In genomic region chr1:107430540-107431228, GRCh38 we compare ENCODE assay signal across 8 cellular contexts.
DNase-seq lines count a peak whose midpoint lies in the region; ATAC-seq, FAIRE-seq and TF ChIP-seq lines count a peak whose summit lies in the region.

No MANE protein-coding gene starts in this region.

- no peaks in the 10 kb centered on the region for H3K36me3 Mint-ChIP-seq in CD14-positive monocyte
- no peaks in the 10 kb centered on the region for H3K36me3 Mint-ChIP-seq in activated CD8-positive, alpha-beta T cell treated with anti-CD3 and anti-CD28 coated beads for 36 hours (ENCODE audit: low read depth)
- H3K36me3 Mint-ChIP-seq in stimulated activated effector memory CD8-positive, alpha-beta T cell treated with anti-CD3 and anti-CD28 coated beads, Interleukin-12 subunit alpha, Interleukin-12 subunit beta, amount 100 ng/mL, for 72 hours, result no peaks in the 10 kb centered on the region

- H3K27me3 Mint-ChIP-seq in CD14-positive monocyte (ENCODE audit: low read depth in 3 of 3), result peaks cover 0 to 8% (median 0%) of the 10 kb centered on the region in 3 donors
- H3K27me3 Mint-ChIP-seq in activated CD8-positive, alpha-beta T cell treated with anti-CD3 and anti-CD28 coated beads for 36 hours, result peaks cover 1% of the 10 kb centered on the region

- ATAC-seq in HG02610 (IDR thresholded peaks at IDR 0.05; ENCODE audit: unreplicated experiment), result peak; percentile 75
- ATAC-seq in activated CD8-positive, alpha-beta T cell treated with anti-CD3 and anti-CD28 coated beads for 36 hours, result peak; percentile 49
- ATAC-seq in stimulated activated effector memory CD8-positive, alpha-beta T cell treated with anti-CD3 and anti-CD28 coated beads, Interleukin-12 subunit alpha, Interleukin-12 subunit beta, amount 100 ng/mL, for 72 hours, result peak; percentile 31

- POLR2A ChIA-PET in activated CD8-positive, alpha-beta T cell treated with anti-CD3 and anti-CD28 coated beads for 36 hours (lab: Charles Lee), result no interaction called here

- TF ChIP-seq CTCF in CD14-positive monocyte (IDR thresholded peaks at IDR 0.05), result peak; percentile 79
- peak; percentile 73 for TF ChIP-seq CTCF in activated CD8-positive, alpha-beta T cell treated with anti-CD3 and anti-CD28 coated beads for 36 hours (IDR thresholded peaks at IDR 0.05)

- FAIRE-seq in GM12891 (lab: Jason Lieb, UNC), result peak; percentile 83

- DNase-seq in CD14-positive monocyte (ENCODE audit: low spot score) (no peak), GM12891 (ENCODE audit: insufficient read length, low spot score) (no peak), MV-4-11 (lab: John Stamatoyannopoulos, UW) (peak; percentile 40), iPS DF 4.7 (ENCODE audit: extremely low read depth, low spot score) (peak; percentile 22), dedifferentiated amniotic fluid mesenchymal stem cell (ENCODE audit: extremely low spot score) (no peak)
- peak; percentile 49 for DNase-seq in activated CD8-positive, alpha-beta T cell treated with anti-CD3 and anti-CD28 coated beads for 36 hours
- peak in 1 of 2 donors; percentile 52 for DNase-seq in stimulated activated effector memory CD8-positive, alpha-beta T cell treated with anti-CD3 and anti-CD28 coated beads, Interleukin-12 subunit alpha, Interleukin-12 subunit beta, amount 100 ng/mL, for 72 hours (ENCODE audit: low spot score in 2 of 2)

- H3K9me3 Mint-ChIP-seq in CD14-positive monocyte, result no peaks in the 10 kb centered on the region
- H3K9me3 Mint-ChIP-seq in activated CD8-positive, alpha-beta T cell treated with anti-CD3 and anti-CD28 coated beads for 36 hours, result no peaks in the 10 kb centered on the region
- H3K9me3 Mint-ChIP-seq in stimulated activated effector memory CD8-positive, alpha-beta T cell treated with anti-CD3 and anti-CD28 coated beads, Interleukin-12 subunit alpha, Interleukin-12 subunit beta, amount 100 ng/mL, for 72 hours, result no peaks in the 10 kb centered on the region

- CTCF ChIA-PET in activated CD8-positive, alpha-beta T cell treated with anti-CD3 and anti-CD28 coated beads for 36 hours (lab: Charles Lee), result interaction anchor here (0.7 to 4.7 kb wide), 8 partner anchors 14 to 320 kb away, joined by 3 to 54 read pairs (median 3); no protein-coding TSS in a partner anchor

- intact Hi-C loops in CD14-positive monocyte (cut with micrococcal nuclease), result no loop called here
- intact Hi-C loops in activated CD8-positive, alpha-beta T cell treated with anti-CD3 and anti-CD28 coated beads for 36 hours (cut with micrococcal nuclease), result loop anchor here (1.0 kb wide), 1 partner anchor 99 kb away; no protein-coding TSS in a partner anchor

- no peak for TF ChIP-seq POLR2A in GM12891 (IDR thresholded peaks at IDR 0.05; ENCODE audit: low read depth, low read length)

- H3K4me3 Mint-ChIP-seq in CD14-positive monocyte, result no peak overlapping the region
- no peak overlapping the region for H3K4me3 Mint-ChIP-seq in activated CD8-positive, alpha-beta T cell treated with anti-CD3 and anti-CD28 coated beads for 36 hours
- H3K4me3 Mint-ChIP-seq in stimulated activated effector memory CD8-positive, alpha-beta T cell treated with anti-CD3 and anti-CD28 coated beads, Interleukin-12 subunit alpha, Interleukin-12 subunit beta, amount 100 ng/mL, for 72 hours, result no peak overlapping the region

- no peak overlapping the region for H3K27ac Mint-ChIP-seq in CD14-positive monocyte
- H3K27ac Mint-ChIP-seq in activated CD8-positive, alpha-beta T cell treated with anti-CD3 and anti-CD28 coated beads for 36 hours, result no peak overlapping the region
- no peak overlapping the region for H3K27ac Mint-ChIP-seq in stimulated activated effector memory CD8-positive, alpha-beta T cell treated with anti-CD3 and anti-CD28 coated beads, Interleukin-12 subunit alpha, Interleukin-12 subunit beta, amount 100 ng/mL, for 72 hours

- no peaks in the 10 kb centered on the region for H3K4me1 Mint-ChIP-seq in CD14-positive monocyte
- no peaks in the 10 kb centered on the region for H3K4me1 Mint-ChIP-seq in activated CD8-positive, alpha-beta T cell treated with anti-CD3 and anti-CD28 coated beads for 36 hours (ENCODE audit: low read depth)
- H3K4me1 Mint-ChIP-seq in stimulated activated effector memory CD8-positive, alpha-beta T cell treated with anti-CD3 and anti-CD28 coated beads, Interleukin-12 subunit alpha, Interleukin-12 subunit beta, amount 100 ng/mL, for 72 hours, result no peaks in the 10 kb centered on the region

TF ChIP-seq in GM12891, 5 proteins besides CTCF, POLR2A, EP300 and RAD21:
- TF ChIP-seq POU2F2 (IDR thresholded peaks at IDR 0.05; ENCODE audit: low read depth, low read length) (no peak), POLR2AphosphoS5 (IDR thresholded peaks at IDR 0.05; ENCODE audit: low read depth, low read length) (no peak)

Comparison
In these comparisons a context has a peak if more than half of its experiments do, and no peak if none do; other contexts are left out.
1. DNase-seq: peak in MV-4-11 (single experiment), activated CD8-positive, alpha-beta T cell treated with anti-CD3 and anti-CD28 coated beads for 36 hours (single experiment) and iPS DF 4.7 (single experiment); none in CD14-positive monocyte (single experiment), GM12891 (single experiment) and dedifferentiated amniotic fluid mesenchymal stem cell (single experiment).
2. Peak in every context shown above with its lines, with median percentiles within 50 percentile points of each other: ATAC-seq.